31 cellular contexts compared by ENCODE assay signal in the genomic region with DNA sequence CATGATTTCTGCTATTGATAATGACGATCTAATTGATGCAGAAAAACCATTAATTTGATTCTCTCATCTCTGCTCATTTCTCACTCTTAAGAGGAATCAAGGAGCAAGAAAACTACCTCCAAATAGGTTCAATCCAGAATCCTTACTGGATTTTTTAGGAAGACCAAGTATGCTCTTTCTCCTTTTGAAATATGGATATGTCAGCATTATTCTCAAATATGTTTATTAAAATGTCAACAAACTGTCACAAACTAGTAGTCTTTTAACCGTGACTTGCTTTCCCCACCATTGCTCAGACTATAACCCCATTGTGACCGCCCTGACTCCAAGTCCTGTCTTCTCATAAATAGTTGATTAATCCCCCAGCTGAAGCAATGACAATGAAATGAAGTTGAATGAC. TPM values are rescaled to one million over a fixed set of nuclear protein-coding genes. Genes with fewer than 3 reads are reported as not detected.
"Had no signal": no experiment of that assay in that cellular context is flagged by ENCODE, and none has a peak within 500 bp of the region (broad histone marks: within the 10 kb centered on the region; RNA-seq: fewer than 3 reads in every experiment).

No MANE protein-coding gene starts in this region.

- DNase-seq: colonic mucosa; effector CD8-positive, alpha-beta T cell; endodermal cell; esophagus squamous epithelium; foreskin melanocyte; glutamatergic neuron; heart right ventricle; hippocampal formation; left cardiac atrium; left lung; mesendoderm; naive thymus-derived CD8-positive, alpha-beta T cell; pancreas; stimulated activated CD4-positive, alpha-beta T cell treated with anti-CD3 and anti-CD28 coated beads, Interleukin-12 subunit alpha, Interleukin-12 subunit beta, amount 100 ng/mL, for 4 hours; stimulated activated CD4-positive, alpha-beta T cell treated with anti-CD3 and anti-CD28 coated beads, Interleukin-1b, Interleukin-23, amount 100 ng/mL, for 48 hours; stimulated activated CD4-positive, alpha-beta T cell treated with anti-CD3 and anti-CD28 coated beads, Interleukin-4, amount 100 ng/mL, for 1 hour; stimulated activated CD8-positive, alpha-beta memory T cell treated with anti-CD3 and anti-CD28 coated beads, Interleukin-4, amount 100 ng/mL, for 48 hours; stimulated activated naive CD4-positive, alpha-beta T cell; stimulated activated naive CD8-positive, alpha-beta T cell treated with anti-CD3 and anti-CD28 coated beads, Interleukin-15, amount 100 ng/mL, for 72 hours; transverse colon had no signal

- H3K27ac Mint-ChIP-seq: dendritic cell treated with granulocyte-macrophage colony-stimulating factor and Interleukin-4, amounts not matched to agents 40 ng/mL and 50 ng/mL, for 4 days; endodermal cell; naive thymus-derived CD8-positive, alpha-beta T cell; stimulated activated naive CD8-positive, alpha-beta T cell treated with anti-CD3 and anti-CD28 coated beads, Interleukin-15, amount 100 ng/mL, for 72 hours had no signal

- FAIRE-seq: islet of Langerhans had no signal

- H3K9me3 Mint-ChIP-seq: dendritic cell treated with granulocyte-macrophage colony-stimulating factor and Interleukin-4, amounts not matched to agents 40 ng/mL and 50 ng/mL, for 4 days; endodermal cell; naive thymus-derived CD8-positive, alpha-beta T cell; stimulated activated naive CD8-positive, alpha-beta T cell treated with anti-CD3 and anti-CD28 coated beads, Interleukin-15, amount 100 ng/mL, for 72 hours had no signal

- H3K36me3 Mint-ChIP-seq: naive thymus-derived CD8-positive, alpha-beta T cell had no signal

- H3K4me3 Mint-ChIP-seq: dendritic cell treated with granulocyte-macrophage colony-stimulating factor and Interleukin-4, amounts not matched to agents 40 ng/mL and 50 ng/mL, for 4 days; endodermal cell; stimulated activated naive CD8-positive, alpha-beta T cell treated with anti-CD3 and anti-CD28 coated beads, Interleukin-15, amount 100 ng/mL, for 72 hours had no signal

RNA-seq across cellular contexts. Expression of gene ATOH7, which starts 1.1 kb away (rescaled TPM):
- total RNA-seq: epithelial cell of proximal tubule; esophagus squamous epithelium; heart right ventricle; kidney epithelial cell; left cardiac atrium; left lung; lung microvascular endothelial cell; naive thymus-derived CD8-positive, alpha-beta T cell; omental fat pad; posterior vena cava; smooth muscle cell; suprapubic skin; ureter; vagina had no signal
- polyA plus RNA-seq: naive thymus-derived CD8-positive, alpha-beta T cell had no signal
